ENCODE assay signal across 24 cellular contexts in genomic region chr11:10356161-10356560, GRCh38.
"Had no signal": no experiment of that assay in that cellular context is flagged by ENCODE, and none has a peak within 500 bp of the region (broad histone marks: within the 10 kb centered on the region; RNA-seq: fewer than 3 reads in every experiment).

No MANE protein-coding gene starts in this region.

- H3K4me3 Mint-ChIP-seq: effector memory CD8-positive, alpha-beta T cell; mesothelial cell of epicardium; naive B cell; natural killer cell treated with Interleukin-12 subunit alpha and Interleukin-12 subunit beta and Interleukin-15 and Interleukin-18, amount 100 ng/mL, for 72 hours; neural progenitor cell; stimulated activated memory B cell treated with anti-CD40 and anti-IgM and Interleukin-4, amounts not matched to agents 10 μg/mL and 1 μg/mL and 100 μg/mL, for 72 hours had no signal

- H3K4me2 ChIP-seq: neural progenitor cell had no signal

- H3K9ac ChIP-seq: neural progenitor cell, parathyroid adenoma had no signal

- H3K27me3 Mint-ChIP-seq: progenitor cell of endocrine pancreas had no signal

- H3K27ac ChIP-seq: heart right ventricle, left lung, neural progenitor cell, parathyroid adenoma, right lobe of liver, thoracic aorta, tibial nerve, upper lobe of left lung had no signal

- H2AFZ ChIP-seq: neural progenitor cell, parathyroid adenoma had no signal

- H3K9me3 ChIP-seq: left lung, mucosa of descending colon, right lobe of liver, thoracic aorta, tibial nerve, upper lobe of left lung had no signal

- H3K36me3 Mint-ChIP-seq: mesothelial cell of epicardium had no signal

- H3K27me3 ChIP-seq: heart right ventricle, left lung, right lobe of liver, tibial nerve, upper lobe of left lung had no signal

- H3K79me2 ChIP-seq: parathyroid adenoma had no signal

- H3K9me3 Mint-ChIP-seq: natural killer cell treated with Interleukin-12 subunit alpha and Interleukin-12 subunit beta and Interleukin-15 and Interleukin-18, amount 100 ng/mL, for 72 hours had no signal

- H3K4me3 ChIP-seq: heart right ventricle, left lung, mucosa of descending colon, neural progenitor cell, right lobe of liver, thoracic aorta, tibial nerve, upper lobe of left lung had no signal

- ATAC-seq: effector memory CD8-positive, alpha-beta T cell; heart right ventricle; left cardiac atrium; left lung; mucosa of descending colon; natural killer cell treated with Interleukin-12 subunit alpha and Interleukin-12 subunit beta and Interleukin-15 and Interleukin-18, amount 100 ng/mL, for 72 hours; right lobe of liver; stimulated activated memory B cell treated with anti-CD40 and anti-IgM and Interleukin-4, amounts not matched to agents 10 μg/mL and 1 μg/mL and 100 μg/mL, for 72 hours; stimulated activated naive CD8-positive, alpha-beta T cell treated with anti-CD3 and anti-CD28 coated beads, Interleukin-15, Interleukin-2, amounts not matched to agents 100 U/mL and 50 U/mL, for 24 hours had no signal

- H3K27ac Mint-ChIP-seq: effector memory CD8-positive, alpha-beta T cell; mesothelial cell of epicardium; naive B cell; natural killer cell treated with Interleukin-12 subunit alpha and Interleukin-12 subunit beta and Interleukin-15 and Interleukin-18, amount 100 ng/mL, for 72 hours; neural progenitor cell; progenitor cell of endocrine pancreas; stimulated activated memory B cell treated with anti-CD40 and anti-IgM and Interleukin-4, amounts not matched to agents 10 μg/mL and 1 μg/mL and 100 μg/mL, for 72 hours had no signal

- DNase-seq: cortex of kidney; effector memory CD8-positive, alpha-beta T cell; foreskin melanocyte; glutamatergic neuron; heart right ventricle; hippocampal formation; left cardiac atrium; left lung; mesenchymal stem cell; mucosa of descending colon; naive B cell; right lobe of liver; stimulated activated CD4-positive, alpha-beta T cell treated with anti-CD3 and anti-CD28 coated beads, Interleukin-2, amount 100 ng/mL, for 24 hours; stimulated activated CD4-positive, alpha-beta T cell treated with anti-CD3 and anti-CD28 coated beads, Interleukin-4, amount 100 ng/mL, for 4 hours; stimulated activated naive CD8-positive, alpha-beta T cell treated with anti-CD3 and anti-CD28 coated beads, Interleukin-15, Interleukin-2, amounts not matched to agents 100 U/mL and 50 U/mL, for 24 hours; upper lobe of left lung had no signal

- H3K36me3 ChIP-seq: heart right ventricle, left lung, neural progenitor cell, right lobe of liver, thoracic aorta, tibial nerve, upper lobe of left lung had no signal
